ENCODE assay signal across 8 cellular contexts in the genomic region with DNA sequence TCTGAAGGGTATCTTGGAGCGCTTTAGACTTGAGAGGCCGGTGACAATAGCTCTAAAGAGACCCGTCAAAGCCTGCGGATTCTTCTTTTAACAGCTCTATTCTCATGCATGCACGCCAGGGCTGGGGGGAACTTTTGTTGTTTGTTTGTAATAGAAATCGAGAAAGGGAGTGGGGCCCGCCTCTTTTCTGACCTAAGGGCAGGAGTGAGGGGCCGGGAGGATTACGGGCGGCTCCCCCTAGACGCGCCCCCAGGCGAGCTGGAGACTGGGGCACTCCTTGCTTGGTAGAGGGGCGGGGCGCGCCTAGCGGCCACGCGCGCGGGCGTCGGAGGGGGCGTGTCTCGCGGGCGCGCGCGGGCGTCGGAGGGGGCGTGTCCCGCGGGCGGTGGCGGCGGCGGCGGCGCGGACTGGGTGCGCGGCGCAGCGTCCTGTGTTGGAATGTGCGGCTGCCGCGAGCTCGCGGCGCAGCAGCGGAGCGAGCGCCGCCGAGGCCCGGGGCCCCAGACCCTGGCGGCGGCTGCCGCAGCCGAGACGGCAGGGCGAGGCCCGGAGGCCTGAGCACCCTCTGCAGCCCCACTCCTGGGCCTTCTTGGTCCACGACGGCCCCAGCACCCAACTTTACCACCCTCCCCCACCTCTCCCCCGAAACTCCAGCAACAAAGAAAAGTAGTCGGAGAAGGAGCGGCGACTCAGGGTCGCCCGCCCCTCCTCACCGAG. TPM values are rescaled to one million over a fixed set of nuclear protein-coding genes. Genes with fewer than 3 reads are reported as not detected.
DNase-seq lines count a peak whose midpoint lies in the region; ATAC-seq, FAIRE-seq and TF ChIP-seq lines count a peak whose summit lies in the region.

TSS of gene REST (plus strand) at position 412 of the 717 bp plus-strand sequence. CDS start 2,739 bp downstream, outside the sequence.

- peak within 1 kb of the TSS; percentile 84 for H3K27ac Mint-ChIP-seq in central memory CD8-positive, alpha-beta T cell (ENCODE audit: low read depth)

- no peaks in the 10 kb centered on the region for H3K36me3 ChIP-seq in keratinocyte (ENCODE audit: control insufficient read depth in 2 of 2, extremely low read depth in 1 of 2, insufficient read depth in 2 of 2, low read length in 2 of 2)

- no peaks in the 10 kb centered on the region for H3K9me1 ChIP-seq in keratinocyte (ENCODE audit: control insufficient read depth, extremely low read depth, insufficient read depth, low read length)

- peaks cover 7% of the 10 kb centered on the region for H3K4me1 ChIP-seq in keratinocyte (ENCODE audit: control insufficient read depth, extremely low read depth, insufficient read depth, low read length)

- H3K4me1 Mint-ChIP-seq in central memory CD8-positive, alpha-beta T cell = peaks cover 38% of the 10 kb centered on the region

- no peaks in the 10 kb centered on the region for H3K27me3 Mint-ChIP-seq in central memory CD8-positive, alpha-beta T cell

- H3K27ac ChIP-seq in keratinocyte (ENCODE audit: control insufficient read depth, insufficient read depth, low read length) = peak within 1 kb of the TSS; percentile 19

- no peaks in the 10 kb centered on the region for H3K9me3 ChIP-seq in keratinocyte (ENCODE audit: control insufficient read depth, low read depth, low read length)

- H2AFZ ChIP-seq in keratinocyte (ENCODE audit: control insufficient read depth, low read length) = peak within 1 kb of the TSS; percentile 61

- peak; percentile 39 for ATAC-seq in HG02623 (IDR thresholded peaks at IDR 0.05; ENCODE audit: unreplicated experiment)
- peak; percentile 65 for ATAC-seq in central memory CD8-positive, alpha-beta T cell (replicated peaks; ENCODE audit: extremely low read depth, poor library complexity, severe bottlenecking)

- no peak for FAIRE-seq in keratinocyte (lab: Jason Lieb, UNC)

- H3K27me3 ChIP-seq in keratinocyte (ENCODE audit: control insufficient read depth, extremely low read depth, insufficient read depth, low read length) = peaks cover 5% of the 10 kb centered on the region

- no peaks in the 10 kb centered on the region for H3K9me3 Mint-ChIP-seq in central memory CD8-positive, alpha-beta T cell

- peak within 1 kb of the TSS; percentile 87 for H3K9ac ChIP-seq in keratinocyte (ENCODE audit: control insufficient read depth, extremely low read depth, insufficient read depth, low read length)

- peaks cover 15% of the 10 kb centered on the region for H3K36me3 Mint-ChIP-seq in central memory CD8-positive, alpha-beta T cell (ENCODE audit: insufficient read depth)

- H3K4me3 ChIP-seq in keratinocyte (ENCODE audit: control insufficient read depth in 2 of 3, extremely low read depth in 1 of 3, insufficient read depth in 2 of 3, low read depth in 1 of 3, low read length in 3 of 3) = peak within 1 kb of the TSS; percentile 79 to 95 (median 88)

- dilution Hi-C loops in keratinocyte (cut with MboI; ENCODE audit: extremely low pct_ligation_motif_present, low sequenced_read_pairs) = no loop called here

- H4K20me1 ChIP-seq in keratinocyte (ENCODE audit: control insufficient read depth, extremely low read depth, insufficient read depth, low read length) = no peaks in the 10 kb centered on the region

- peaks cover 37% of the 10 kb centered on the region for H3K79me2 ChIP-seq in keratinocyte (ENCODE audit: control insufficient read depth, insufficient read depth, low read length)

- peak within 1 kb of the TSS; percentile 90 for H3K4me3 Mint-ChIP-seq in central memory CD8-positive, alpha-beta T cell

- H3K4me2 ChIP-seq in keratinocyte (ENCODE audit: control insufficient read depth, extremely low read depth, insufficient read depth, low read depth, low read length) = peak within 1 kb of the TSS; percentile 87

- DNase-seq in NCI-H1436 (lab: John Stamatoyannopoulos, UW) (peak; percentile 19), NCI-H1436 treated with DMSO at 0.1 percent for 48 hours (lab: John Stamatoyannopoulos, UW) (no peak), NCI-H2029 (lab: John Stamatoyannopoulos, UW) (peak; percentile 57), keratinocyte (ENCODE audit: low read depth, low spot score) (no peak)
- DNase-seq in activated CD4-positive, CD25-positive, alpha-beta regulatory T cell treated with anti-CD3 and anti-CD28 coated beads, Interleukin-2, amount 50 U/mL, for 72 hours = peak; percentile 89
- peak; percentile 71 to 76 for DNase-seq in central memory CD8-positive, alpha-beta T cell (ENCODE audit: low spot score in 2 of 2)
- DNase-seq in stimulated activated CD4-positive, alpha-beta T cell treated with anti-CD3 and anti-CD28 coated beads, Interleukin-12 subunit alpha, Interleukin-12 subunit beta, amount 100 ng/mL, for 48 hours (ENCODE audit: low read depth in 2 of 3, low spot score in 1 of 3) = peak; percentile 60 to 73 (median 63)

- no peak for TF ChIP-seq CTCF in keratinocyte (optimal IDR thresholded peaks at IDR 0.05 in 1 of 3, IDR thresholded peaks at IDR 0.05 in 1 of 3, conservative IDR thresholded peaks at IDR 0.05 in 1 of 3; ENCODE audit: extremely low read depth in 1 of 3, insufficient read depth in 2 of 3, low read length in 3 of 3)

RNA-seq across cellular contexts. Expression of gene REST, which starts in this region (rescaled TPM):
- 16.3 to 28.2 TPM (median 22.6 TPM) in 3 replicates for polyA plus RNA-seq in keratinocyte
- 30.2 TPM for polyA plus RNA-seq in keratinocyte (2011; ENCODE audit: low read depth)
- polyA plus RNA-seq in keratinocyte (2011; cell fraction: cytosol; rRNA removed) = 10.1 and 18.8 TPM in 2 replicates
- polyA plus RNA-seq in keratinocyte (2011; cell fraction: nucleus; rRNA removed) = 20.0 and 24.7 TPM in 2 replicates
- polyA plus RNA-seq in keratinocyte (2012; ENCODE audit: low replicate concordance) = 10.2 and 16.1 TPM in 2 replicates
- 26.2 to 74.2 TPM (median 55.4 TPM) in 3 replicates for polyA minus RNA-seq in keratinocyte
- polyA minus RNA-seq in keratinocyte (2011; cell fraction: cytosol; rRNA and poly(A)+ RNA removed) = 24.6 TPM
- polyA minus RNA-seq in keratinocyte (2011; cell fraction: nucleus; rRNA and poly(A)+ RNA removed) = 30.0 and 52.0 TPM in 2 replicates

Comparison
In these comparisons a context has a peak if more than half of its experiments do, and no peak if none do; other contexts are left out.
1. DNase-seq: peak in NCI-H1436 (single experiment), NCI-H2029 (single experiment), activated CD4-positive, CD25-positive, alpha-beta regulatory T cell treated with anti-CD3 and anti-CD28 coated beads, Interleukin-2, amount 50 U/mL, for 72 hours (single experiment), central memory CD8-positive, alpha-beta T cell (2 of 2) and stimulated activated CD4-positive, alpha-beta T cell treated with anti-CD3 and anti-CD28 coated beads, Interleukin-12 subunit alpha, Interleukin-12 subunit beta, amount 100 ng/mL, for 48 hours (3 of 3); none in NCI-H1436 treated with DMSO at 0.1 percent for 48 hours (single experiment) and keratinocyte (single experiment).